12 cellular contexts compared by ENCODE assay signal in genomic region chr5:137696481-137696880, GRCh38. TPM values are rescaled to one million over a fixed set of nuclear protein-coding genes. Genes with fewer than 3 reads are reported as not detected.
DNase-seq lines count a peak whose midpoint lies in the region; ATAC-seq and TF ChIP-seq lines count a peak whose summit lies in the region.
"Had no signal": no experiment of that assay in that cellular context is flagged by ENCODE, and none has a peak within 500 bp of the region (broad histone marks: within the 10 kb centered on the region; RNA-seq: fewer than 3 reads in every experiment).

No MANE protein-coding gene starts in this region.

- peaks cover 42% of the 10 kb centered on the region for H3K4me1 Mint-ChIP-seq in activated CD8-positive, alpha-beta T cell treated with anti-CD3 and anti-CD28 coated beads, Interleukin-2, amount 10 ng/mL, durations not matched to agents 7 days and 5 days (ENCODE audit: low read depth)

- POLR2A ChIA-PET in activated CD8-positive, alpha-beta T cell treated with anti-CD3 and anti-CD28 coated beads, Interleukin-2, amount 10 ng/mL, durations not matched to agents 7 days and 5 days (lab: Charles Lee) = interaction anchor here (1.6 to 2.0 kb wide), 3 partner anchors 40 to 57 kb away, joined by 5 to 17 read pairs (median 7); partner anchors contain the start of genes HNRNPA0 and KLHL3

- TF ChIP-seq CTCF in foreskin fibroblast (IDR thresholded peaks at IDR 0.05; ENCODE audit: low read depth, low read length) (no peak), GM13976 (IDR thresholded peaks at IDR 0.05; ENCODE audit: borderline replicate concordance, control extremely low read depth, extremely low read depth, insufficient read depth, missing control alignments) (no peak)

- peak; percentile 99 to 100 for ATAC-seq in activated CD4-positive, CD25-positive, alpha-beta regulatory T cell treated with anti-CD3 and anti-CD28 coated beads, Interleukin-2, amount 50 U/mL, for 24 hours
- ATAC-seq in activated CD8-positive, alpha-beta T cell treated with anti-CD3 and anti-CD28 coated beads, Interleukin-2, amount 10 ng/mL, durations not matched to agents 7 days and 5 days = peak; percentile 72
- no peak for ATAC-seq in GM21390 (IDR thresholded peaks at IDR 0.05; ENCODE audit: unreplicated experiment)

- H3K4me3 Mint-ChIP-seq in activated CD8-positive, alpha-beta T cell treated with anti-CD3 and anti-CD28 coated beads, Interleukin-2, amount 10 ng/mL, durations not matched to agents 7 days and 5 days = no peak overlapping the region
- H3K4me3 Mint-ChIP-seq: immature natural killer cell, neural progenitor cell had no signal

- peak overlapping the region; percentile 90 for H3K27ac Mint-ChIP-seq in activated CD8-positive, alpha-beta T cell treated with anti-CD3 and anti-CD28 coated beads, Interleukin-2, amount 10 ng/mL, durations not matched to agents 7 days and 5 days
- H3K27ac Mint-ChIP-seq: neural progenitor cell had no signal

- no peak overlapping the region for H3K4me3 ChIP-seq in foreskin fibroblast (ENCODE audit: low read depth in 1 of 2, low read length in 2 of 2)
- H3K4me3 ChIP-seq: neural progenitor cell had no signal

- no peaks in the 10 kb centered on the region for H3K27me3 Mint-ChIP-seq in activated CD8-positive, alpha-beta T cell treated with anti-CD3 and anti-CD28 coated beads, Interleukin-2, amount 10 ng/mL, durations not matched to agents 7 days and 5 days (ENCODE audit: low read depth)

- in situ Hi-C loops in GM13976 (cut with MboI; ENCODE audit: low sequenced_read_pairs, unreplicated experiment) = no loop called here

- no peaks in the 10 kb centered on the region for H3K9me3 Mint-ChIP-seq in activated CD8-positive, alpha-beta T cell treated with anti-CD3 and anti-CD28 coated beads, Interleukin-2, amount 10 ng/mL, durations not matched to agents 7 days and 5 days (ENCODE audit: insufficient read depth)
- H3K9me3 Mint-ChIP-seq: immature natural killer cell, neural progenitor cell had no signal

- DNase-seq in activated CD4-positive, CD25-positive, alpha-beta regulatory T cell treated with anti-CD3 and anti-CD28 coated beads, Interleukin-2, amount 50 U/mL, for 72 hours = no peak
- peak; percentile 25 for DNase-seq in activated CD8-positive, alpha-beta T cell treated with anti-CD3 and anti-CD28 coated beads, Interleukin-2, amount 10 ng/mL, durations not matched to agents 7 days and 5 days
- DNase-seq in foreskin fibroblast = peak; percentile 10 to 48
- DNase-seq in stimulated activated CD4-positive, alpha-beta T cell treated with anti-CD3 and anti-CD28 coated beads, TNF-alpha, amount 100 ng/mL, for 48 hours (ENCODE audit: low read depth in 3 of 3) = peak in 2 of 3 donors; percentile 27 to 30
- no peak for DNase-seq in ureter (ENCODE audit: low spot score)
- no peak for DNase-seq in GM13976 (ENCODE audit: low spot score)
- DNase-seq: DMS79, immature natural killer cell, NCI-H526 treated with DMSO at 0.1 percent for 48 hours had no signal

- CTCF ChIA-PET in activated CD8-positive, alpha-beta T cell treated with anti-CD3 and anti-CD28 coated beads, Interleukin-2, amount 10 ng/mL, durations not matched to agents 7 days and 5 days (lab: Charles Lee) = interaction anchor here (1.0 to 7.8 kb wide), 14 partner anchors 17 to 67 kb away, joined by 3 to 56 read pairs (median 7); partner anchors contain the start of genes HNRNPA0 and KLHL3

- H3K36me3 Mint-ChIP-seq in activated CD8-positive, alpha-beta T cell treated with anti-CD3 and anti-CD28 coated beads, Interleukin-2, amount 10 ng/mL, durations not matched to agents 7 days and 5 days (ENCODE audit: low read depth) = peaks cover 36% of the 10 kb centered on the region

RNA-seq across cellular contexts. Expression of gene KLHL3, which starts 39.4 kb away (rescaled TPM):
- 10 to 100 TPM; 13.7 to 15.2 TPM for total RNA-seq in activated CD8-positive, alpha-beta T cell treated with anti-CD3 and anti-CD28 coated beads, Interleukin-2, amount 10 ng/mL, durations not matched to agents 7 days and 5 days
- 16.8 TPM for total RNA-seq in ureter

RNA-seq across cellular contexts. Expression of gene HNRNPA0, which starts 57.7 kb away (rescaled TPM):
- 10 to 100 TPM; 31.3 to 34.0 TPM for total RNA-seq in activated CD8-positive, alpha-beta T cell treated with anti-CD3 and anti-CD28 coated beads, Interleukin-2, amount 10 ng/mL, durations not matched to agents 7 days and 5 days
- total RNA-seq in ureter = 34.7 TPM

Comparison
In these comparisons a context has a peak if more than half of its experiments do, and no peak if none do; other contexts are left out.
1. DNase-seq: peak in activated CD8-positive, alpha-beta T cell treated with anti-CD3 and anti-CD28 coated beads, Interleukin-2, amount 10 ng/mL, durations not matched to agents 7 days and 5 days (single experiment), foreskin fibroblast (2 of 2) and stimulated activated CD4-positive, alpha-beta T cell treated with anti-CD3 and anti-CD28 coated beads, TNF-alpha, amount 100 ng/mL, for 48 hours (2 of 3); none in activated CD4-positive, CD25-positive, alpha-beta regulatory T cell treated with anti-CD3 and anti-CD28 coated beads, Interleukin-2, amount 50 U/mL, for 72 hours (single experiment), ureter (single experiment) and GM13976 (single experiment).